13 cellular contexts compared by ENCODE assay signal in the genomic region with DNA sequence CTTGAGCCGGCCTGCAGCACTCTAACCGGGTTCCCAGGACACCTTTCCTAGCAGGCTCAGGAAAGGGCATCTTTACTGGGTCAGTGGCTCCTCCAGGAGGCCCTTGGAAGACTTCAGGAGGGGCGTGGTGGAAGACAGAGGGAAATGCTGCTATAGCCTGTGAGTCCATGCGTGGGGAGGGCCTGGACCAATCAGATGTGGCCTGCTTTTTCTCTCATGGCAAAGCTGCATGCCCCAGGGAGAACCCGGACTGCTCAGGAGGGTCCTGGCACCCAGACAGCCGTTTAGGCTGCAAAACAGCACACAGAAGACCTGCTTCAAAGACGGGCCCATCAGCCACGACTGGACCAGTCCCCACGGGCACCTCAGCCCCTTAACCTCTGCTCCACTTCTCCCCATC.
"Had no signal": no experiment of that assay in that cellular context is flagged by ENCODE, and none has a peak within 500 bp of the region (broad histone marks: within the 10 kb centered on the region; RNA-seq: fewer than 3 reads in every experiment).

No MANE protein-coding gene starts in this region.

- H3K27ac ChIP-seq: heart left ventricle, left lung, ovary had no signal

- H3K4me1 ChIP-seq: heart left ventricle, left lung had no signal

- DNase-seq: activated gamma-delta T cell treated with Interleukin-2 at 50 U/mL for 16 hours; activated naive CD8-positive, alpha-beta T cell treated with anti-CD3 and anti-CD28 coated beads for 36 hours; activated T-cell treated with anti-CD3 and anti-CD28 coated beads, Interleukin-2, amount 50 U/mL, for 48 hours; aorta; foreskin melanocyte; left lung had no signal

- ATAC-seq: activated CD4-positive, CD25-positive, alpha-beta regulatory T cell treated with anti-CD3 and anti-CD28 coated beads, Interleukin-2, amount 50 U/mL, for 24 hours; heart left ventricle; left lung; stimulated activated memory B cell treated with anti-CD40 and anti-IgM and Interleukin-4, amounts not matched to agents 10 μg/mL and 1 μg/mL and 100 μg/mL, for 72 hours had no signal

- H3K4me2 ChIP-seq: smooth muscle cell had no signal

- H3K9me3 Mint-ChIP-seq: activated naive CD8-positive, alpha-beta T cell treated with anti-CD3 and anti-CD28 coated beads for 36 hours; memory B cell; stimulated activated memory B cell treated with anti-CD40 and anti-IgM and Interleukin-4, amounts not matched to agents 10 μg/mL and 1 μg/mL and 100 μg/mL, for 72 hours; type B pancreatic cell had no signal

- H3K27me3 ChIP-seq: heart left ventricle, left lung, ovary had no signal

- H3K27ac Mint-ChIP-seq: activated naive CD8-positive, alpha-beta T cell treated with anti-CD3 and anti-CD28 coated beads for 36 hours; stimulated activated memory B cell treated with anti-CD40 and anti-IgM and Interleukin-4, amounts not matched to agents 10 μg/mL and 1 μg/mL and 100 μg/mL, for 72 hours; type B pancreatic cell had no signal

- H3K9me3 ChIP-seq: heart left ventricle, left lung, ovary had no signal

- H3K4me3 Mint-ChIP-seq: activated naive CD8-positive, alpha-beta T cell treated with anti-CD3 and anti-CD28 coated beads for 36 hours; memory B cell; stimulated activated memory B cell treated with anti-CD40 and anti-IgM and Interleukin-4, amounts not matched to agents 10 μg/mL and 1 μg/mL and 100 μg/mL, for 72 hours; type B pancreatic cell had no signal

- H3K4me1 Mint-ChIP-seq: activated naive CD8-positive, alpha-beta T cell treated with anti-CD3 and anti-CD28 coated beads for 36 hours had no signal

- H3K4me3 ChIP-seq: heart left ventricle, left lung, ovary, smooth muscle cell had no signal

- H3K36me3 ChIP-seq: heart left ventricle, left lung, ovary had no signal

- H3K27me3 Mint-ChIP-seq: activated naive CD8-positive, alpha-beta T cell treated with anti-CD3 and anti-CD28 coated beads for 36 hours; memory B cell; stimulated activated memory B cell treated with anti-CD40 and anti-IgM and Interleukin-4, amounts not matched to agents 10 μg/mL and 1 μg/mL and 100 μg/mL, for 72 hours; type B pancreatic cell had no signal
